Comparison of ENCODE assay signal across 1 cellular context in genomic region chr2:203913947-203914346, GRCh38.
TF ChIP-seq lines count a peak whose summit lies in the region.

No MANE protein-coding gene starts in this region.

TF ChIP-seq in K562, 482 proteins besides CTCF, POLR2A, EP300 and RAD21:
- no peak for TF ChIP-seq ARNT (IDR thresholded peaks at IDR 0.05)
- TF ChIP-seq FOXA1 (IDR thresholded peaks at IDR 0.05; ENCODE audit: borderline replicate concordance), result no peak
- TF ChIP-seq JUNB (CRISPR knock-in tag; conservative IDR thresholded peaks at IDR 0.05), result no peak
- TF ChIP-seq GTF3C2 (IDR thresholded peaks at IDR 0.05; ENCODE audit: borderline replicate concordance, extremely low read depth, insufficient read length), result no peak
- no peak for TF ChIP-seq ZBED1 (IDR thresholded peaks at IDR 0.05)
- TF ChIP-seq, protein P1, sequence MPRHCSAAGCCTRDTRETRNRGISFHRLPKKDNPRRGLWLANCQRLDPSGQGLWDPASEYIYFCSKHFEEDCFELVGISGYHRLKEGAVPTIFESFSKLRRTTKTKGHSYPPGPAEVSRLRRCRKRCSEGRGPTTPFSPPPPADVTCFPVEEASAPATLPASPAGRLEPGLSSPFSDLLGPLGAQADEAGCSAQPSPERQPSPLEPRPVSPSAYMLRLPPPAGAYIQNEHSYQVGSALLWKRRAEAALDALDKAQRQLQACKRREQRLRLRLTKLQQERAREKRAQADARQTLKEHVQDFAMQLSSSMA (CRISPR knock-in tag; IDR thresholded peaks at IDR 0.05), result no peak
- no peak for TF ChIP-seq CTBP1 (IDR thresholded peaks at IDR 0.05; ENCODE audit: borderline replicate concordance)
- TF ChIP-seq BDP1 (IDR thresholded peaks at IDR 0.05; ENCODE audit: insufficient read depth, insufficient read length), result no peak
- TF ChIP-seq U2AF2 (optimal IDR thresholded peaks at IDR 0.05; ENCODE audit: low read depth, low read length), result no peak
- no peak for TF ChIP-seq ZNF12 (CRISPR knock-in tag; IDR thresholded peaks at IDR 0.05)
- no peak for TF ChIP-seq BCOR (IDR thresholded peaks at IDR 0.05)
- no peak for TF ChIP-seq NR0B1 (IDR thresholded peaks at IDR 0.05; ENCODE audit: partially characterized antibody)
- no peak for TF ChIP-seq ETV5 (CRISPR knock-in tag; IDR thresholded peaks at IDR 0.05; ENCODE audit: low read depth)
- TF ChIP-seq SREBF2 (CRISPR knock-in tag; IDR thresholded peaks at IDR 0.05), result no peak
- TF ChIP-seq, protein P2, sequence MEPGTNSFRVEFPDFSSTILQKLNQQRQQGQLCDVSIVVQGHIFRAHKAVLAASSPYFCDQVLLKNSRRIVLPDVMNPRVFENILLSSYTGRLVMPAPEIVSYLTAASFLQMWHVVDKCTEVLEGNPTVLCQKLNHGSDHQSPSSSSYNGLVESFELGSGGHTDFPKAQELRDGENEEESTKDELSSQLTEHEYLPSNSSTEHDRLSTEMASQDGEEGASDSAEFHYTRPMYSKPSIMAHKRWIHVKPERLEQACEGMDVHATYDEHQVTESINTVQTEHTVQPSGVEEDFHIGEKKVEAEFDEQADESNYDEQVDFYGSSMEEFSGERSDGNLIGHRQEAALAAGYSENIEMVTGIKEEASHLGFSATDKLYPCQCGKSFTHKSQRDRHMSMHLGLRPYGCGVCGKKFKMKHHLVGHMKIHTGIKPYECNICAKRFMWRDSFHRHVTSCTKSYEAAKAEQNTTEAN (CRISPR knock-in tag; IDR thresholded peaks at IDR 0.05), result no peak
- no peak for TF ChIP-seq ILK (tag; IDR thresholded peaks at IDR 0.05; ENCODE audit: borderline replicate concordance, low read depth)
